ENCODE assay signal across 18 cellular contexts in the genomic region with DNA sequence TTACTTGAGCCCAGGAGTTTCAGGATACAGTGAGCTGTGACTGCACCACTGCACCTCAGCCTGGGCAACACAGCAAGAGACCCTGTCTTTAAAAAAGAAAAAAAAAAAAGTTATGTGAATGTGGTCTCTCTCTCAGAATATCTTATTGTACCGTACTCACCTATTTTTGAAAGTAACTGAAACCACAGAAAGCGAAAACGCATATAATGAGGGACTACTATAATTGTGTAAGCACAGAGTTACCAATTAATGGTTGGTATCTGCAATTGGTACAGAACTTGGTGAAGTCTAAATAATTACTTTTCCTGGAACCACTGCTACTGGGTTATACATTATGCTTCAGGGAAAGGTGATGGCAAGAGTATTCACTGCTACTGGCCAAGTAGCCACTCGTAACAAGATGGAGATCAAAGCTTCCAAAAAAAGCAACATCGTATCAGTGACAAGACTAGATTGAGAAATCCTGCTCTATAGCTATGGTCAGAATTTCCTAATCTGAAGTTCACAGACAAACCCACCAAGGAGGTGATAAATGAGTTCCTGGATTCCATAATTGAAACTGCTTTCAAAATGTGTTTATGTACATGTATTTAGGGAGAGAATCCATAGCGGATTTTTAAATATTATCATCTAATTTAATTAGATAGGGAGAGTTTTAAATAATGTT.
"Had no signal": no experiment of that assay in that cellular context is flagged by ENCODE, and none has a peak within 500 bp of the region (broad histone marks: within the 10 kb centered on the region; RNA-seq: fewer than 3 reads in every experiment).

No MANE protein-coding gene starts in this region.

- H3K27ac Mint-ChIP-seq: naive thymus-derived CD4-positive, alpha-beta T cell had no signal

- DNase-seq: cortex of kidney; dorsolateral prefrontal cortex; effector memory CD4-positive, alpha-beta T cell; heart left ventricle; hippocampal formation; kidney glomerular epithelial cell; mesendoderm; naive thymus-derived CD4-positive, alpha-beta T cell; ovary; right cardiac atrium; small intestine; stimulated activated CD4-positive, alpha-beta T cell treated with anti-CD3 and anti-CD28 coated beads, Interleukin-12 subunit alpha, Interleukin-12 subunit beta, amount 100 ng/mL, for 4 hours; stimulated activated naive CD4-positive, alpha-beta T cell; stomach; substantia nigra; transverse colon had no signal

- H3K9me3 Mint-ChIP-seq: naive thymus-derived CD4-positive, alpha-beta T cell; neural crest cell had no signal

- H3K4me1 Mint-ChIP-seq: neural crest cell had no signal

- ATAC-seq: esophagus mucosa; heart left ventricle; naive thymus-derived CD4-positive, alpha-beta T cell; right cardiac atrium had no signal

- H3K4me3 Mint-ChIP-seq: naive thymus-derived CD4-positive, alpha-beta T cell; neural crest cell had no signal
